Comparison of ENCODE assay signal across 20 cellular contexts in the genomic region with DNA sequence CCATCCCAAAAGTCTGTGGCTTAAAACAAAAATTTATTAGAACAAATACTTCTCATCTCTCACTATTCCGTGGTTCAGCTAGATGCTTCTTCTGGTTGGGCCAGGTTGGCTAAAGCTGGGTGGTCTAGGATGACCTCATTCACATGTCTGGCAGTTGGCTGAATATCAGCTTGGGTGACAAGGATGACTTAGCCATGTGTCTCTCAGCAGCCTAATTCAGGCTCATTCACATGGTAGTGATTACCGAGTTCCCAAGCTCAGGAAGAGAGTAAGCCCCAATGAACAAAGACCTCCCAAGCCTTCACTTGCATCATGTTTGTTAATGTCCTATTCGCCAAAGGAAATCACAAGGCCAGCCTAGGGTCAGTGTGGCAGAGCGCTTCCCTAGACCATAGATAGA.
"Had no signal": no experiment of that assay in that cellular context is flagged by ENCODE, and none has a peak within 500 bp of the region (broad histone marks: within the 10 kb centered on the region; RNA-seq: fewer than 3 reads in every experiment).

No MANE protein-coding gene starts in this region.

- H3K79me2 ChIP-seq: parathyroid adenoma had no signal

- H2AFZ ChIP-seq: parathyroid adenoma had no signal

- H3K9me3 ChIP-seq: esophagus muscularis mucosa, lower lobe of right lung, sigmoid colon, thyroid gland, vagina had no signal

- H3K9ac ChIP-seq: parathyroid adenoma had no signal

- ATAC-seq: left ventricle myocardium superior; lower lobe of right lung; natural killer cell treated with Interleukin-12 subunit alpha and Interleukin-12 subunit beta and Interleukin-15 and Interleukin-18, amount 100 ng/mL, for 72 hours; stimulated activated effector memory CD8-positive, alpha-beta T cell treated with anti-CD3 and anti-CD28 coated beads, Interleukin-12 subunit alpha, Interleukin-12 subunit beta, amount 100 ng/mL, for 72 hours had no signal

- H3K27me3 ChIP-seq: esophagus muscularis mucosa, sigmoid colon, stomach, thyroid gland, vagina had no signal

- H3K4me3 ChIP-seq: esophagus muscularis mucosa, lower lobe of right lung, sigmoid colon, stomach, thyroid gland, vagina had no signal

- H3K4me1 ChIP-seq: esophagus muscularis mucosa, lower lobe of right lung, parathyroid adenoma, sigmoid colon, stomach, thyroid gland, vagina had no signal

- H3K36me3 ChIP-seq: esophagus muscularis mucosa, lower lobe of right lung, sigmoid colon, stomach, thyroid gland, vagina had no signal

- FAIRE-seq: endothelial cell of umbilical vein, frontal cortex, keratinocyte had no signal

- H3K27ac ChIP-seq: esophagus muscularis mucosa, lower lobe of right lung, parathyroid adenoma, sigmoid colon, stomach, thyroid gland, vagina had no signal

- DNase-seq: effector memory CD4-positive, alpha-beta T cell; hypothalamus; left ventricle myocardium superior; lower lobe of right lung; naive B cell; sigmoid colon; stimulated activated CD4-positive, alpha-beta T cell treated with anti-CD3 and anti-CD28 coated beads, Interleukin-2, amount 100 ng/mL, for 24 hours; stimulated activated CD4-positive, alpha-beta T cell treated with anti-CD3 and anti-CD28 coated beads, Interleukin-4, amount 100 ng/mL, for 24 hours; stimulated activated naive CD4-positive, alpha-beta T cell treated with Interleukin-2 at 50 U/mL for 16 hours; stomach; thyroid gland; trophoblast cell had no signal
